16 cellular contexts compared by ENCODE assay signal in the genomic region with DNA sequence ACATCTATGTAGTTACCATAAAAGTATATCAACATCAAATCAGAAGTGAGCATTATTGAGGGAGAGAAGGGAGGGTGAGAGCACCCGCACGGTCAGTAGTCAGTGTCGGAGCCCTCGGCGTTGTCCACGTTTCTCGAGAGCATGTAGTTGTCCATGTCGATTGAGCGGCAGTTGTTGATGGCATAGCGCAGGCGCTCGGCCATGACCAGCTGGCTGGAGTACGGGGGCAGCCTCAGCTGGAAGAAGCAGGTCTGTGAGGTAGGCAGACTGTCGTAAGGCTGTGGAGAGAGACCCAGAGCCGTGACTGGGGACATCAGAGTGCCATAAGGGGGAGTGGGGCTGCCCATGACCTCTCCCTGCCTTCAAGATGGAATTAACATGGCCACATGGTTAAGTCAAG. TPM values are rescaled to one million over a fixed set of nuclear protein-coding genes. Genes with fewer than 3 reads are reported as not detected.
DNase-seq lines count a peak whose midpoint lies in the region; ATAC-seq and TF ChIP-seq lines count a peak whose summit lies in the region.
"Had no signal": no experiment of that assay in that cellular context is flagged by ENCODE, and none has a peak within 500 bp of the region (broad histone marks: within the 10 kb centered on the region; RNA-seq: fewer than 3 reads in every experiment).

No MANE protein-coding gene starts in this region.

- H3K36me3 Mint-ChIP-seq in natural killer cell treated with Interleukin-12 subunit alpha and Interleukin-12 subunit beta and Interleukin-15 and Interleukin-18, amount 100 ng/mL, for 72 hours: peaks cover 5% of the 10 kb centered on the region
- H3K36me3 Mint-ChIP-seq in natural killer cell: peaks cover 8% of the 10 kb centered on the region

- H2BK15ac ChIP-seq in neuronal stem cell (ENCODE audit: low read length): no peak overlapping the region

- TF ChIP-seq CTCF in natural killer cell (IDR thresholded peaks at IDR 0.05) (no peak), vagina (IDR thresholded peaks at IDR 0.05) (no peak)

- peak overlapping the region; percentile 70 for H4K91ac ChIP-seq in neuronal stem cell (ENCODE audit: low read depth, low read length, poor library complexity)

- ATAC-seq in natural killer cell treated with Interleukin-12 subunit alpha and Interleukin-12 subunit beta and Interleukin-15 and Interleukin-18, amount 100 ng/mL, for 72 hours: no peak
- ATAC-seq in natural killer cell (no peak), HG03139 (IDR thresholded peaks at IDR 0.05; ENCODE audit: unreplicated experiment) (no peak), GM18907 (IDR thresholded peaks at IDR 0.05; ENCODE audit: unreplicated experiment) (no peak)

- no peak overlapping the region for H2BK5ac ChIP-seq in neuronal stem cell (ENCODE audit: low read length)

- no peak overlapping the region for H2AFZ ChIP-seq in neuronal stem cell (ENCODE audit: low read length)

- peak overlapping the region; percentile 23 for H2AK5ac ChIP-seq in neuronal stem cell (ENCODE audit: low read depth, low read length)

- H3K4me3 Mint-ChIP-seq in natural killer cell treated with Interleukin-12 subunit alpha and Interleukin-12 subunit beta and Interleukin-15 and Interleukin-18, amount 100 ng/mL, for 72 hours: no peak overlapping the region
- H3K4me3 Mint-ChIP-seq in natural killer cell: no peak overlapping the region

- H3K9me3 Mint-ChIP-seq in natural killer cell treated with Interleukin-12 subunit alpha and Interleukin-12 subunit beta and Interleukin-15 and Interleukin-18, amount 100 ng/mL, for 72 hours: no peaks in the 10 kb centered on the region
- H3K9me3 Mint-ChIP-seq in natural killer cell: no peaks in the 10 kb centered on the region

- H3K4me1 Mint-ChIP-seq in natural killer cell treated with Interleukin-12 subunit alpha and Interleukin-12 subunit beta and Interleukin-15 and Interleukin-18, amount 100 ng/mL, for 72 hours (ENCODE audit: low read depth in 2 of 2): peaks cover 22 to 37% of the 10 kb centered on the region in 2 donors
- peaks cover 31% of the 10 kb centered on the region in 2 donors for H3K4me1 Mint-ChIP-seq in natural killer cell

- no peak overlapping the region for H3K4ac ChIP-seq in neuronal stem cell (ENCODE audit: low read length)

- H3K4me1 ChIP-seq in neuronal stem cell (ENCODE audit: control insufficient read depth in 2 of 2, insufficient read depth in 1 of 2, low read depth in 1 of 2, low read length in 2 of 2) (peaks cover 12 to 20% of the 10 kb centered on the region in 2 donors), vagina (peaks cover 30% of the 10 kb centered on the region)

- intact Hi-C loops in natural killer cell (cut with micrococcal nuclease): no loop called here
- intact Hi-C loops in vagina (cut with DNase I): loop anchor here (10.0 kb wide), 1 partner anchor 124 kb away; no protein-coding TSS in a partner anchor

- H3K23ac ChIP-seq in neuronal stem cell (ENCODE audit: low read depth, low read length, poor library complexity): peak overlapping the region; percentile 49

- H3K27ac ChIP-seq in angular gyrus (ENCODE audit: low read depth, low read length): peak overlapping the region; percentile 84
- H3K27ac ChIP-seq in neuronal stem cell (replicated peaks; ENCODE audit: low read length): no peak overlapping the region
- peak overlapping the region; percentile 64 for H3K27ac ChIP-seq in vagina

- peak overlapping the region; percentile 56 for H3K9ac ChIP-seq in neuronal stem cell (ENCODE audit: low read depth, low read length, poor library complexity)

- H4K8ac ChIP-seq in neuronal stem cell (ENCODE audit: low read depth, low read length): no peak overlapping the region

- no peaks in the 10 kb centered on the region for H3K27me3 Mint-ChIP-seq in natural killer cell treated with Interleukin-12 subunit alpha and Interleukin-12 subunit beta and Interleukin-15 and Interleukin-18, amount 100 ng/mL, for 72 hours
- no peaks in the 10 kb centered on the region for H3K27me3 Mint-ChIP-seq in natural killer cell (ENCODE audit: low read depth in 2 of 2)

- H3K36me3 ChIP-seq in neuronal stem cell (replicated peaks in 1 of 2; ENCODE audit: control insufficient read depth in 2 of 2, insufficient read depth in 2 of 2, low read length in 2 of 2) (peaks cover 12 to 60% of the 10 kb centered on the region in 2 donors), vagina (peaks cover 0 to 33% of the 10 kb centered on the region in 2 donors)

- H3K4me2 ChIP-seq in neuronal stem cell (ENCODE audit: insufficient read depth, low read length, poor library complexity, severe bottlenecking): no peak overlapping the region

- no peak overlapping the region for H3K4me3 ChIP-seq in neuronal stem cell (ENCODE audit: low read length in 2 of 2)
- H3K4me3 ChIP-seq in vagina: no peak overlapping the region

- H2BK120ac ChIP-seq in neuronal stem cell (ENCODE audit: low read depth, low read length): no peak overlapping the region

- no peak for TF ChIP-seq POLR2A in vagina (IDR thresholded peaks at IDR 0.05)

- peak overlapping the region; percentile 45 for H3K18ac ChIP-seq in neuronal stem cell (ENCODE audit: low read length)

- no peaks in the 10 kb centered on the region for H3K79me1 ChIP-seq in neuronal stem cell (ENCODE audit: low read depth, low read length)

- H3K27ac Mint-ChIP-seq in natural killer cell treated with Interleukin-12 subunit alpha and Interleukin-12 subunit beta and Interleukin-15 and Interleukin-18, amount 100 ng/mL, for 72 hours: peak overlapping the region; percentile 42 to 82
- no peak overlapping the region for H3K27ac Mint-ChIP-seq in natural killer cell

- no peaks in the 10 kb centered on the region for H3K9me3 ChIP-seq in neuronal stem cell (replicated peaks in 1 of 2; ENCODE audit: control insufficient read depth in 2 of 2, insufficient read depth in 1 of 2, low read depth in 1 of 2, low read length in 2 of 2)
- no peaks in the 10 kb centered on the region for H3K9me3 ChIP-seq in vagina

- H3K27me3 ChIP-seq in neuronal stem cell (ENCODE audit: control insufficient read depth in 3 of 3, insufficient read depth in 3 of 3, low read depth in 1 of 3, low read length in 3 of 3) (no peaks in the 10 kb centered on the region), vagina (no peaks in the 10 kb centered on the region)

- DNase-seq in natural killer cell treated with Interleukin-12 subunit alpha and Interleukin-12 subunit beta and Interleukin-15 and Interleukin-18, amount 100 ng/mL, for 72 hours (ENCODE audit: low spot score): no peak
- DNase-seq in natural killer cell (no peak), neuronal stem cell (ENCODE audit: low spot score) (no peak), vagina (ENCODE audit: extremely low spot score in 2 of 2) (no peak), DMS153 treated with DMSO at 0.1 percent for 48 hours (lab: John Stamatoyannopoulos, UW; ENCODE audit: unreplicated experiment) (no peak)
- DNase-seq: C1 segment of cervical spinal cord, COR-L47, DMS153, EL, NCI-H187, NCI-H226, NCI-H526 treated with DMSO at 0.1 percent for 48 hours, SHP77 treated with DMSO at 0.1 percent for 48 hours had no signal

- peak overlapping the region; percentile 63 for H2BK12ac ChIP-seq in neuronal stem cell (ENCODE audit: low read length)

- no CpG with 5 or more reads among the region's 15 CpGs for WGBS in neuronal stem cell (ENCODE audit: extremely low coverage in 2 of 2, insufficient read length in 2 of 2, insufficient replicate concordance in 1 of 2), 2 donors

- no peak overlapping the region for H3K14ac ChIP-seq in neuronal stem cell (ENCODE audit: low read length)

RNA-seq across cellular contexts. Expression of a gene that starts 11.8 kb away (rescaled TPM):
- total RNA-seq in natural killer cell treated with Interleukin-12 subunit alpha and Interleukin-12 subunit beta and Interleukin-15 and Interleukin-18, amount 100 ng/mL, for 72 hours: 1 to 10 TPM in 1 of 2 donors, under 1 TPM in 1; 0.45 to 1.5 TPM
- total RNA-seq in natural killer cell (1 to 10 TPM in 1 of 3 donors, under 1 TPM in 2; 0.33 to 2.3 (median 0.65) TPM), vagina (10.1 TPM)
- 0.29 TPM for polyA plus RNA-seq in neuronal stem cell (2013, experiment 1 of 2)
- polyA plus RNA-seq in neuronal stem cell (2013, experiment 2 of 2): 0.43 TPM

Comparison
In these comparisons a context has a peak if more than half of its experiments do, and no peak if none do; other contexts are left out.
1. H3K27ac Mint-ChIP-seq: peak in natural killer cell treated with Interleukin-12 subunit alpha and Interleukin-12 subunit beta and Interleukin-15 and Interleukin-18, amount 100 ng/mL, for 72 hours (2 of 2); none in natural killer cell (0 of 2).